In the genomic region with DNA sequence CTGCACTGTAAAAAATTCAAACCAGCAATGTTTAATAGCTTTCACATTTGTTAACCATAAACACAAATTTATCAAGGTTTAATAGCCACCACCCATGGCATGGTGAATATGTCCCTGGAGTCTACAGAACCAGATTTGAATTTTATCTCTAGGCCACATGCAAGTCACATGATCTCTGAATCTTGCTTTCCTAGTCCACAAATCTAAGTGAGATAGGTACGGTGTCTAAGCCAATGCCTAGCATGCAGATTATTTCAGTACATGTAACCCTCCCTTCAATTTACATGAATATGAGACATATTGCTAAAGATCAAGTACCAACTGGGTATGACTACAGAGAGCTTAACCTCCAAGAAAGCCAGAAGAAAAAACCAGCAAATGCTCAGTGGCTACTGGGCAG, we compare ENCODE assay signal across 1 cellular context.
TF ChIP-seq lines count a peak whose summit lies in the region.

No MANE protein-coding gene starts in this region.

TF ChIP-seq in K562, 482 proteins besides CTCF, POLR2A, EP300 and RAD21:
- TF ChIP-seq PRMT5 (CRISPR knock-in tag; IDR thresholded peaks at IDR 0.05) (no peak), NBN (IDR thresholded peaks at IDR 0.05; ENCODE audit: low read depth) (no peak), RAD51 (IDR thresholded peaks at IDR 0.05; ENCODE audit: borderline replicate concordance, low read depth) (peak; percentile 41; the same call in 1 of the 2 replicates)
- TF ChIP-seq, protein P1, sequence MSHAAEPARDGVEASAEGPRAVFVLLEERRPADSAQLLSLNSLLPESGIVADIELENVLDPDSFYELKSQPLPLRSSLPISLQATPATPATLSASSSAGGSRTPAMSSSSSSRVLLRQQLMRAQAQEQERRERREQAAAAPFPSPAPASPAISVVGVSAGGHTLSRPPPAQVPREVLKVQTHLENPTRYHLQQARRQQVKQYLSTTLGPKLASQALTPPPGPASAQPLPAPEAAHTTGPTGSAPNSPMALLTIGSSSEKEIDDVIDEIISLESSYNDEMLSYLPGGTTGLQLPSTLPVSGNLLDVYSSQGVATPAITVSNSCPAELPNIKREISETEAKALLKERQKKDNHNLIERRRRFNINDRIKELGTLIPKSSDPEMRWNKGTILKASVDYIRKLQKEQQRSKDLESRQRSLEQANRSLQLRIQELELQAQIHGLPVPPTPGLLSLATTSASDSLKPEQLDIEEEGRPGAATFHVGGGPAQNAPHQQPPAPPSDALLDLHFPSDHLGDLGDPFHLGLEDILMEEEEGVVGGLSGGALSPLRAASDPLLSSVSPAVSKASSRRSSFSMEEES (CRISPR knock-in tag; IDR thresholded peaks at IDR 0.05): peak; percentile 88
- TF ChIP-seq, protein P2, sequence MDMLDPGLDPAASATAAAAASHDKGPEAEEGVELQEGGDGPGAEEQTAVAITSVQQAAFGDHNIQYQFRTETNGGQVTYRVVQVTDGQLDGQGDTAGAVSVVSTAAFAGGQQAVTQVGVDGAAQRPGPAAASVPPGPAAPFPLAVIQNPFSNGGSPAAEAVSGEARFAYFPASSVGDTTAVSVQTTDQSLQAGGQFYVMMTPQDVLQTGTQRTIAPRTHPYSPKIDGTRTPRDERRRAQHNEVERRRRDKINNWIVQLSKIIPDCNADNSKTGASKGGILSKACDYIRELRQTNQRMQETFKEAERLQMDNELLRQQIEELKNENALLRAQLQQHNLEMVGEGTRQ (CRISPR knock-in tag; IDR thresholded peaks at IDR 0.05): 0 out of 2 replicates have a peak, but pooled peaks have one; percentile 37
